ENCODE assay signal across 8 cellular contexts in genomic region chr11:123300874-123301695, GRCh38.
DNase-seq lines count a peak whose midpoint lies in the region; ATAC-seq, FAIRE-seq and TF ChIP-seq lines count a peak whose summit lies in the region.

No MANE protein-coding gene starts in this region.

- H3K36me3 ChIP-seq in keratinocyte (ENCODE audit: control insufficient read depth in 2 of 2, extremely low read depth in 1 of 2, insufficient read depth in 2 of 2, low read length in 2 of 2) (no peaks in the 10 kb centered on the region), upper lobe of left lung (no peaks in the 10 kb centered on the region)

- 9 to 17% methylated on average over 6 of the region's 6 CpGs for WGBS in upper lobe of left lung, 2 donors

- H3K79me2 ChIP-seq in keratinocyte (ENCODE audit: control insufficient read depth, insufficient read depth, low read length), result no peaks in the 10 kb centered on the region

- no peak for TF ChIP-seq POLR2A in upper lobe of left lung (IDR thresholded peaks at IDR 0.05)

- H3K9me1 ChIP-seq in keratinocyte (ENCODE audit: control insufficient read depth, extremely low read depth, insufficient read depth, low read length), result no peaks in the 10 kb centered on the region

- no peak for ATAC-seq in stimulated activated naive CD8-positive, alpha-beta T cell treated with anti-CD3 and anti-CD28 coated beads, Interleukin-15, amount 100 ng/mL, for 72 hours
- no peak for ATAC-seq in stimulated activated naive CD8-positive, alpha-beta T cell treated with anti-CD3 and anti-CD28 coated beads, Interleukin-15, Interleukin-2, amounts not matched to agents 100 U/mL and 50 U/mL, for 24 hours
- ATAC-seq in activated naive CD8-positive, alpha-beta T cell treated with anti-CD3 and anti-CD28 coated beads, Interleukin-2, amount 50 U/mL, for 24 hours, result no peak
- ATAC-seq in GM19351 (IDR thresholded peaks at IDR 0.05; ENCODE audit: unreplicated experiment), result no peak
- ATAC-seq in upper lobe of left lung (ENCODE audit: low FRiP score in 2 of 2), result no peak
- ATAC-seq in HG03045 (IDR thresholded peaks at IDR 0.05; ENCODE audit: unreplicated experiment), result no peak

- no peaks in the 10 kb centered on the region for H3K36me3 Mint-ChIP-seq in activated naive CD8-positive, alpha-beta T cell treated with anti-CD3 and anti-CD28 coated beads, Interleukin-2, amount 50 U/mL, for 24 hours (ENCODE audit: low read depth)

- TF ChIP-seq CTCF in keratinocyte (optimal IDR thresholded peaks at IDR 0.05 in 1 of 3, IDR thresholded peaks at IDR 0.05 in 1 of 3, conservative IDR thresholded peaks at IDR 0.05 in 1 of 3; ENCODE audit: extremely low read depth in 1 of 3, insufficient read depth in 2 of 3, low read length in 3 of 3) (no peak), upper lobe of left lung (IDR thresholded peaks at IDR 0.05) (no peak)

- H3K27me3 Mint-ChIP-seq in stimulated activated naive CD8-positive, alpha-beta T cell treated with anti-CD3 and anti-CD28 coated beads, Interleukin-15, amount 100 ng/mL, for 72 hours, result peaks cover 27% of the 10 kb centered on the region
- peaks cover 22% of the 10 kb centered on the region for H3K27me3 Mint-ChIP-seq in activated naive CD8-positive, alpha-beta T cell treated with anti-CD3 and anti-CD28 coated beads, Interleukin-2, amount 50 U/mL, for 24 hours

- DNase-seq in stimulated activated naive CD8-positive, alpha-beta T cell treated with anti-CD3 and anti-CD28 coated beads, Interleukin-15, amount 100 ng/mL, for 72 hours, result no peak
- no peak for DNase-seq in stimulated activated naive CD8-positive, alpha-beta T cell treated with anti-CD3 and anti-CD28 coated beads, Interleukin-15, Interleukin-2, amounts not matched to agents 100 U/mL and 50 U/mL, for 24 hours
- DNase-seq in activated naive CD8-positive, alpha-beta T cell treated with anti-CD3 and anti-CD28 coated beads, Interleukin-2, amount 50 U/mL, for 24 hours, result no peak
- DNase-seq in keratinocyte (ENCODE audit: low read depth, low spot score), result peak; percentile 33
- DNase-seq in OCI-M2 (lab: John Stamatoyannopoulos, UW; ENCODE audit: unreplicated experiment), result no peak
- DNase-seq in upper lobe of left lung, result no peak

- peak overlapping the region; percentile 51 to 77 for H3K4me3 Mint-ChIP-seq in stimulated activated naive CD8-positive, alpha-beta T cell treated with anti-CD3 and anti-CD28 coated beads, Interleukin-15, amount 100 ng/mL, for 72 hours
- peak overlapping the region; percentile 36 for H3K4me3 Mint-ChIP-seq in activated naive CD8-positive, alpha-beta T cell treated with anti-CD3 and anti-CD28 coated beads, Interleukin-2, amount 50 U/mL, for 24 hours

- TF ChIP-seq EP300 in upper lobe of left lung (IDR thresholded peaks at IDR 0.05), result no peak

- H3K9ac ChIP-seq in keratinocyte (ENCODE audit: control insufficient read depth, extremely low read depth, insufficient read depth, low read length), result no peak overlapping the region

- H3K4me3 ChIP-seq in keratinocyte (ENCODE audit: control insufficient read depth in 2 of 3, extremely low read depth in 1 of 3, insufficient read depth in 2 of 3, low read depth in 1 of 3, low read length in 3 of 3) (peak overlapping the region in 1 of 3 experiments; percentile 45), upper lobe of left lung (peak overlapping the region in 2 of 4 donors; percentile 46 to 50)

- H3K4me1 Mint-ChIP-seq in stimulated activated naive CD8-positive, alpha-beta T cell treated with anti-CD3 and anti-CD28 coated beads, Interleukin-15, amount 100 ng/mL, for 72 hours, result peaks cover 43% of the 10 kb centered on the region
- peaks cover 48% of the 10 kb centered on the region for H3K4me1 Mint-ChIP-seq in activated naive CD8-positive, alpha-beta T cell treated with anti-CD3 and anti-CD28 coated beads, Interleukin-2, amount 50 U/mL, for 24 hours

- peaks cover 16% of the 10 kb centered on the region for H3K4me1 ChIP-seq in keratinocyte (ENCODE audit: control insufficient read depth, extremely low read depth, insufficient read depth, low read length)
- H3K4me1 ChIP-seq in upper lobe of left lung, result peaks cover 13 to 24% (median 16%) of the 10 kb centered on the region in 4 donors

- H3K27ac ChIP-seq in keratinocyte (ENCODE audit: control insufficient read depth, insufficient read depth, low read length) (no peak overlapping the region), upper lobe of left lung (no peak overlapping the region)

- H3K27ac Mint-ChIP-seq in stimulated activated naive CD8-positive, alpha-beta T cell treated with anti-CD3 and anti-CD28 coated beads, Interleukin-15, amount 100 ng/mL, for 72 hours, result no peak overlapping the region
- H3K27ac Mint-ChIP-seq in activated naive CD8-positive, alpha-beta T cell treated with anti-CD3 and anti-CD28 coated beads, Interleukin-2, amount 50 U/mL, for 24 hours, result no peak overlapping the region

- peak overlapping the region; percentile 85 for H3K4me2 ChIP-seq in keratinocyte (ENCODE audit: control insufficient read depth, extremely low read depth, insufficient read depth, low read depth, low read length)

- no peak for FAIRE-seq in keratinocyte (lab: Jason Lieb, UNC)

- no peak overlapping the region for H2AFZ ChIP-seq in keratinocyte (ENCODE audit: control insufficient read depth, low read length)

- H4K20me1 ChIP-seq in keratinocyte (ENCODE audit: control insufficient read depth, extremely low read depth, insufficient read depth, low read length), result no peaks in the 10 kb centered on the region

- dilution Hi-C loops in keratinocyte (cut with MboI; ENCODE audit: extremely low pct_ligation_motif_present, low sequenced_read_pairs), result no loop called here

- peaks cover 37% of the 10 kb centered on the region for H3K27me3 ChIP-seq in keratinocyte (ENCODE audit: control insufficient read depth, extremely low read depth, insufficient read depth, low read length)
- peaks cover 0 to 2% (median 0%) of the 10 kb centered on the region in 4 donors for H3K27me3 ChIP-seq in upper lobe of left lung

- H3K9me3 ChIP-seq in keratinocyte (ENCODE audit: control insufficient read depth, low read depth, low read length) (no peaks in the 10 kb centered on the region), upper lobe of left lung (no peaks in the 10 kb centered on the region)

- no peaks in the 10 kb centered on the region for H3K9me3 Mint-ChIP-seq in stimulated activated naive CD8-positive, alpha-beta T cell treated with anti-CD3 and anti-CD28 coated beads, Interleukin-15, amount 100 ng/mL, for 72 hours
- H3K9me3 Mint-ChIP-seq in activated naive CD8-positive, alpha-beta T cell treated with anti-CD3 and anti-CD28 coated beads, Interleukin-2, amount 50 U/mL, for 24 hours, result no peaks in the 10 kb centered on the region
